Comparison of ENCODE assay signal across 22 cellular contexts in the genomic region with DNA sequence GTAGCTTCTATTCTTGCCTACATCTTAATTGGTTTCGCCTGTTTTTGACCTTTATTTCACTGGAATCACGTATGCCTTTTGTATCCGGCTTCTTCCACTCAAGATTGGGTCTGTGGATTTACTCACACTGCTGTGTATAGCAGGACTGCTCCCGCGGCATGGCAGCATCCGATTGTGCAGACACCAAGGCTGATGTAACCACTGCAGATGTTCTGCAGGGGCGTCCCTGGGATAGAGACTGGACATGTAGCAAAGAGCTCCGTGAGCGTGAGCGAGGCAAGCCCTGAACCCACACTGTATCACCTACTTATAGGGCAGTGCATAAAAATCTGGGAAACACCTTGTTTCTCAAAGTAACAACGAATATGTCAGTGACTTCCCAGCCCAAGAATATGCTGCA. TPM values are rescaled to one million over a fixed set of nuclear protein-coding genes. Genes with fewer than 3 reads are reported as not detected.
DNase-seq lines count a peak whose midpoint lies in the region; ATAC-seq and TF ChIP-seq lines count a peak whose summit lies in the region.
"Had no signal": no experiment of that assay in that cellular context is flagged by ENCODE, and none has a peak within 500 bp of the region (broad histone marks: within the 10 kb centered on the region; RNA-seq: fewer than 3 reads in every experiment).

No MANE protein-coding gene starts in this region.

- no peaks in the 10 kb centered on the region for H3K27me3 Mint-ChIP-seq in activated CD4-positive, alpha-beta T cell treated with anti-CD3 and anti-CD28 coated beads for 36 hours
- no peaks in the 10 kb centered on the region for H3K27me3 Mint-ChIP-seq in T-helper 17 cell
- H3K27me3 Mint-ChIP-seq in chondrocyte (ENCODE audit: low read depth), result no peaks in the 10 kb centered on the region
- H3K27me3 Mint-ChIP-seq: CD4-positive, alpha-beta T cell had no signal

- no peaks in the 10 kb centered on the region for H3K9me3 Mint-ChIP-seq in activated CD4-positive, alpha-beta T cell treated with anti-CD3 and anti-CD28 coated beads for 36 hours (ENCODE audit: low read depth)
- no peaks in the 10 kb centered on the region for H3K9me3 Mint-ChIP-seq in chondrocyte (ENCODE audit: low read depth)
- H3K9me3 Mint-ChIP-seq: CD4-positive, alpha-beta T cell had no signal

- peaks cover 13% of the 10 kb centered on the region for H3K4me1 Mint-ChIP-seq in activated CD4-positive, alpha-beta T cell treated with anti-CD3 and anti-CD28 coated beads for 36 hours
- peaks cover 12% of the 10 kb centered on the region for H3K4me1 Mint-ChIP-seq in T-helper 17 cell
- H3K4me1 Mint-ChIP-seq in chondrocyte (ENCODE audit: low read depth), result peaks cover 23% of the 10 kb centered on the region

- no peaks in the 10 kb centered on the region for H3K27me3 ChIP-seq in gastrocnemius medialis
- H3K27me3 ChIP-seq: breast epithelium, Peyer's patch, spleen, upper lobe of left lung had no signal

- H3K4me3 Mint-ChIP-seq in activated CD4-positive, alpha-beta T cell treated with anti-CD3 and anti-CD28 coated beads for 36 hours, result no peak overlapping the region
- H3K4me3 Mint-ChIP-seq in T-helper 17 cell, result no peak overlapping the region
- H3K4me3 Mint-ChIP-seq in chondrocyte (ENCODE audit: unreplicated experiment), result no peak overlapping the region
- H3K4me3 Mint-ChIP-seq: CD4-positive, alpha-beta T cell had no signal

- H3K4me1 ChIP-seq in gastrocnemius medialis, result peaks cover 39% of the 10 kb centered on the region in 2 donors
- H3K4me1 ChIP-seq: breast epithelium, upper lobe of left lung had no signal

- in situ Hi-C loops in gastrocnemius medialis (cut with MboI; ENCODE audit: low sequenced_read_pairs in 4 of 4), result no loop called here

- H3K27ac Mint-ChIP-seq in activated CD4-positive, alpha-beta T cell treated with anti-CD3 and anti-CD28 coated beads for 36 hours, result peak overlapping the region; percentile 22
- peak overlapping the region; percentile 78 for H3K27ac Mint-ChIP-seq in T-helper 17 cell
- no peak overlapping the region for H3K27ac Mint-ChIP-seq in chondrocyte (ENCODE audit: unreplicated experiment)

- ATAC-seq in activated CD4-positive, alpha-beta T cell treated with anti-CD3 and anti-CD28 coated beads for 36 hours, result no peak
- no peak for ATAC-seq in T-helper 17 cell
- ATAC-seq in gastrocnemius medialis, result no peak
- ATAC-seq: left lobe of liver had no signal

- intact Hi-C loops in activated CD4-positive, alpha-beta T cell treated with anti-CD3 and anti-CD28 coated beads for 36 hours (cut with DNase I, micrococcal nuclease), result no loop called here
- intact Hi-C loops in gastrocnemius medialis (cut with DNase I; ENCODE audit: low total_unique reads), result no loop called here

- TF ChIP-seq POLR2A in erythroblast (IDR thresholded peaks at IDR 0.05; ENCODE audit: low read length) (peak; percentile 23), gastrocnemius medialis (IDR thresholded peaks at IDR 0.05) (no peak)

- peaks cover 21% of the 10 kb centered on the region for H3K36me3 Mint-ChIP-seq in activated CD4-positive, alpha-beta T cell treated with anti-CD3 and anti-CD28 coated beads for 36 hours (ENCODE audit: low read depth)
- H3K36me3 Mint-ChIP-seq in T-helper 17 cell (ENCODE audit: low read depth), result peaks cover 2% of the 10 kb centered on the region
- peaks cover 19% of the 10 kb centered on the region for H3K36me3 Mint-ChIP-seq in chondrocyte (ENCODE audit: low read depth)

- H3K9me3 ChIP-seq in T-helper 17 cell (ENCODE audit: control insufficient read depth, low read length, poor library complexity, severe bottlenecking), result no peaks in the 10 kb centered on the region
- H3K9me3 ChIP-seq in gastrocnemius medialis, result no peaks in the 10 kb centered on the region
- H3K9me3 ChIP-seq: breast epithelium, Peyer's patch, spleen, upper lobe of left lung had no signal

- H3K4me3 ChIP-seq in gastrocnemius medialis, result no peak overlapping the region
- H3K4me3 ChIP-seq: breast epithelium, Peyer's patch, spleen, upper lobe of left lung had no signal

- peak overlapping the region; percentile 91 to 96 (median 93) for H3K27ac ChIP-seq in gastrocnemius medialis
- H3K27ac ChIP-seq: breast epithelium, HL-60, Peyer's patch, upper lobe of left lung, WERI-Rb-1 had no signal

- peaks cover 0 to 25% of the 10 kb centered on the region in 2 donors for H3K36me3 ChIP-seq in gastrocnemius medialis

- POLR2A ChIA-PET in activated CD4-positive, alpha-beta T cell treated with anti-CD3 and anti-CD28 coated beads for 36 hours (lab: Charles Lee), result no interaction called here

- DNase-seq in activated CD4-positive, alpha-beta T cell treated with anti-CD3 and anti-CD28 coated beads for 36 hours, result no peak
- no peak for DNase-seq in activated CD4-positive, alpha-beta T cell treated with anti-CD3 and anti-CD28 coated beads for 48 hours
- no peak for DNase-seq in T-helper 17 cell
- no peak for DNase-seq in erythroblast (lab: John Stamatoyannopoulos, UW)
- DNase-seq in gastrocnemius medialis, result no peak
- DNase-seq in chondrocyte (ENCODE audit: low spot score), result no peak
- no peak for DNase-seq in GDM1 (lab: John Stamatoyannopoulos, UW)
- DNase-seq in iPS-NIHi7 (ENCODE audit: extremely low spot score), result no peak
- DNase-seq: activated naive CD4-positive, alpha-beta T cell; effector CD4-positive, alpha-beta T cell; KBM-7; NCI-H748 treated with DMSO at 0.1 percent for 48 hours; spleen; WERI-Rb-1 had no signal

- CTCF ChIA-PET in activated CD4-positive, alpha-beta T cell treated with anti-CD3 and anti-CD28 coated beads for 36 hours (lab: Charles Lee), result interaction anchor here (0.7 to 2.2 kb wide), 4 partner anchors 11 to 73 kb away, joined by 3 to 5 read pairs (median 3); a partner anchor contains a TSS

- TF ChIP-seq CTCF in gastrocnemius medialis (IDR thresholded peaks at IDR 0.05 in 4 of 5, conservative IDR thresholded peaks at IDR 0.05 in 1 of 5) (no peak), chondrocyte (IDR thresholded peaks at IDR 0.05) (no peak)

RNA-seq across cellular contexts. Expression of a gene that starts 11.4 kb away (rescaled TPM):
- total RNA-seq in activated CD4-positive, alpha-beta T cell treated with anti-CD3 and anti-CD28 coated beads for 36 hours, result not detected
- not detected for total RNA-seq in T-helper 17 cell
- total RNA-seq in gastrocnemius medialis, result 100 to 1,000 TPM in 2 of 4 donors, 10 to 100 TPM in 2; 43.7 to 204 (median 86.7) TPM
- not detected in 3 replicates for total RNA-seq in chondrocyte
- total RNA-seq: breast epithelium; CD4-positive, alpha-beta T cell; Daoy; left lobe of liver; Peyer's patch; posterior vena cava; spleen; upper lobe of left lung had no signal

RNA-seq across cellular contexts. Expression of a gene that starts 11.8 kb away (rescaled TPM):
- total RNA-seq in activated CD4-positive, alpha-beta T cell treated with anti-CD3 and anti-CD28 coated beads for 36 hours, result 10 to 100 TPM; 40.4 to 66.0 TPM
- total RNA-seq in T-helper 17 cell (100 to 1,000 TPM; 116 to 134 TPM), gastrocnemius medialis (10 to 100 TPM; 48.3 to 66.8 (median 66.5) TPM), chondrocyte (39.0 to 45.7 TPM (median 40.6 TPM) in 3 replicates)

RNA-seq across cellular contexts. Expression of a gene that starts 19.1 kb away (rescaled TPM):
- total RNA-seq in activated CD4-positive, alpha-beta T cell treated with anti-CD3 and anti-CD28 coated beads for 36 hours, result 10 to 100 TPM; 16.3 to 16.8 TPM
- 10 to 100 TPM; 23.6 to 29.7 TPM for total RNA-seq in T-helper 17 cell
- total RNA-seq in gastrocnemius medialis, result 10 to 100 TPM; 18.4 to 26.2 (median 23.2) TPM
- total RNA-seq in chondrocyte, result 10.9 to 15.5 TPM (median 12.4 TPM) in 3 replicates

RNA-seq across cellular contexts. Expression of a gene that starts 48.9 kb away (rescaled TPM):
- 100 to 1,000 TPM; 109 to 116 TPM for total RNA-seq in activated CD4-positive, alpha-beta T cell treated with anti-CD3 and anti-CD28 coated beads for 36 hours
- total RNA-seq in T-helper 17 cell (10 to 100 TPM; 44.4 to 52.7 TPM), gastrocnemius medialis (10 to 100 TPM; 34.7 to 51.5 (median 38.5) TPM), chondrocyte (48.5 to 57.8 TPM (median 54.8 TPM) in 3 replicates)

Comparison
In these comparisons a context has a peak if more than half of its experiments do, and no peak if none do; other contexts are left out.
1. RNA of a gene that starts 11.4 kb away (total RNA-seq): 43.7 to 204 TPM in gastrocnemius medialis; not detected in chondrocyte, not detected in activated CD4-positive, alpha-beta T cell treated with anti-CD3 and anti-CD28 coated beads for 36 hours and not detected in T-helper 17 cell; every median in the first group is over 10 times any median in the second.